Comparison of ENCODE assay signal across 22 cellular contexts in genomic region chr5:93809430-93809829, GRCh38.
"Had no signal": no experiment of that assay in that cellular context is flagged by ENCODE, and none has a peak within 500 bp of the region (broad histone marks: within the 10 kb centered on the region; RNA-seq: fewer than 3 reads in every experiment).

No MANE protein-coding gene starts in this region.

- ATAC-seq: Panc1, PC-3, SK-N-SH treated with all-trans-retinoic acid at 6 μM for 48 hours, T-helper 17 cell had no signal

- DNase-seq: KBM-7; MV-4-11; NCI-H1048; NCI-H1105; NCI-H1436 treated with DMSO at 0.1 percent for 48 hours; NCI-H1694 treated with DMSO at 0.1 percent for 48 hours; NCI-H1930; NCI-H2081; NCI-H2107; NCI-H226; NCI-H446 treated with DMSO at 0.1 percent for 48 hours; NCI-H510A treated with DMSO at 0.1 percent for 48 hours; NCI-H526; NCI-H748 treated with DMSO at 0.1 percent for 48 hours; NK-92 treated with Interleukin-12 subunit alpha and Interleukin-12 subunit beta, amount 100 ng/mL, for 24 hours; PC-3; SHP77 treated with DMSO at 0.1 percent for 48 hours; SJCRH30; T-helper 1 cell; T-helper 17 cell had no signal

- H3K36me3 ChIP-seq: SJCRH30 had no signal

- H3K4me3 ChIP-seq: SJCRH30 had no signal

- H3K27me3 ChIP-seq: SJCRH30 had no signal
